ENCODE assay signal across 9 cellular contexts in genomic region chr13:114024603-114025431, GRCh38. TPM values are rescaled to one million over a fixed set of nuclear protein-coding genes. Genes with fewer than 3 reads are reported as not detected.
A peak's percentile ranks its signal among the peaks of the same experiment; 100 is the strongest.
DNase-seq lines count a peak whose midpoint lies in the region; ATAC-seq lines count a peak whose summit lies in the region.
"Had no signal": no experiment of that assay in that cellular context is flagged by ENCODE, and none has a peak within 500 bp of the region (broad histone marks: within the 10 kb centered on the region; RNA-seq: fewer than 3 reads in every experiment).

No MANE protein-coding gene starts in this region.

- H3K27ac Mint-ChIP-seq in naive B cell = peak overlapping the region in 3 of 6 donors; percentile 15 to 57 (median 42)
- H3K27ac Mint-ChIP-seq in activated CD4-positive, alpha-beta T cell treated with anti-CD3 and anti-CD28 coated beads, Interleukin-2, amount 10 ng/mL, durations not matched to agents 24 days and 14 days = no peak overlapping the region

- H3K9me3 Mint-ChIP-seq in naive B cell = no peaks in the 10 kb centered on the region
- H3K9me3 Mint-ChIP-seq in activated CD4-positive, alpha-beta T cell treated with anti-CD3 and anti-CD28 coated beads, Interleukin-2, amount 10 ng/mL, durations not matched to agents 24 days and 14 days = no peaks in the 10 kb centered on the region

- peak; percentile 74 for DNase-seq in NAMALWA (ENCODE audit: low spot score)
- no peak for DNase-seq in naive B cell
- DNase-seq in activated CD4-positive, alpha-beta T cell treated with anti-CD3 and anti-CD28 coated beads, Interleukin-2, amount 10 ng/mL, durations not matched to agents 24 days and 14 days = no peak
- no peak for DNase-seq in SW480 (ENCODE audit: low spot score)
- no peak for DNase-seq in HK-2 (ENCODE audit: unreplicated experiment)
- DNase-seq in activated naive CD4-positive, alpha-beta T cell treated with anti-CD3 and anti-CD28 coated beads, Interleukin-2, amount 50 U/mL, for 16 hours = no peak
- DNase-seq: GDM1 had no signal

- peak; percentile 61 for ATAC-seq in GM18873 (IDR thresholded peaks at IDR 0.05; ENCODE audit: low FRiP score, unreplicated experiment)
- ATAC-seq in GM21576 (IDR thresholded peaks at IDR 0.05; ENCODE audit: unreplicated experiment) = peak; percentile 70
- ATAC-seq in naive B cell (ENCODE audit: low read depth in 2 of 2) = peak; percentile 76 to 83

- peak overlapping the region in 1 of 8 donors; percentile 43 for H3K4me3 Mint-ChIP-seq in naive B cell
- H3K4me3 Mint-ChIP-seq in activated CD4-positive, alpha-beta T cell treated with anti-CD3 and anti-CD28 coated beads, Interleukin-2, amount 10 ng/mL, durations not matched to agents 24 days and 14 days = no peak overlapping the region

- peaks cover 20 to 30% (median 24%) of the 10 kb centered on the region in 3 donors for H3K4me1 Mint-ChIP-seq in naive B cell
- no peaks in the 10 kb centered on the region for H3K4me1 Mint-ChIP-seq in activated CD4-positive, alpha-beta T cell treated with anti-CD3 and anti-CD28 coated beads, Interleukin-2, amount 10 ng/mL, durations not matched to agents 24 days and 14 days

- H3K27me3 Mint-ChIP-seq in naive B cell = no peaks in the 10 kb centered on the region
- no peaks in the 10 kb centered on the region for H3K27me3 Mint-ChIP-seq in activated CD4-positive, alpha-beta T cell treated with anti-CD3 and anti-CD28 coated beads, Interleukin-2, amount 10 ng/mL, durations not matched to agents 24 days and 14 days

- intact Hi-C loops in activated CD4-positive, alpha-beta T cell treated with anti-CD3 and anti-CD28 coated beads, Interleukin-2, amount 10 ng/mL, durations not matched to agents 24 days and 14 days (cut with micrococcal nuclease) = no loop called here

- peaks cover 0 to 4% of the 10 kb centered on the region in 2 donors for H3K36me3 Mint-ChIP-seq in naive B cell
- H3K36me3 Mint-ChIP-seq in activated CD4-positive, alpha-beta T cell treated with anti-CD3 and anti-CD28 coated beads, Interleukin-2, amount 10 ng/mL, durations not matched to agents 24 days and 14 days (ENCODE audit: low read depth) = peaks cover 40% of the 10 kb centered on the region

RNA-seq across cellular contexts. Expression of gene C13orf46, which starts 50.9 kb away (rescaled TPM):
- under 1 TPM in 4 of 6 donors, not detected in 2; 0.19 to 0.52 (median 0.36) TPM for polyA plus RNA-seq in naive B cell (ENCODE audit: low read depth in 6 of 6)
- 0.57 and 0.61 TPM in 2 replicates for total RNA-seq in activated CD4-positive, alpha-beta T cell treated with anti-CD3 and anti-CD28 coated beads, Interleukin-2, amount 10 ng/mL, durations not matched to agents 24 days and 14 days
